In the genomic region with DNA sequence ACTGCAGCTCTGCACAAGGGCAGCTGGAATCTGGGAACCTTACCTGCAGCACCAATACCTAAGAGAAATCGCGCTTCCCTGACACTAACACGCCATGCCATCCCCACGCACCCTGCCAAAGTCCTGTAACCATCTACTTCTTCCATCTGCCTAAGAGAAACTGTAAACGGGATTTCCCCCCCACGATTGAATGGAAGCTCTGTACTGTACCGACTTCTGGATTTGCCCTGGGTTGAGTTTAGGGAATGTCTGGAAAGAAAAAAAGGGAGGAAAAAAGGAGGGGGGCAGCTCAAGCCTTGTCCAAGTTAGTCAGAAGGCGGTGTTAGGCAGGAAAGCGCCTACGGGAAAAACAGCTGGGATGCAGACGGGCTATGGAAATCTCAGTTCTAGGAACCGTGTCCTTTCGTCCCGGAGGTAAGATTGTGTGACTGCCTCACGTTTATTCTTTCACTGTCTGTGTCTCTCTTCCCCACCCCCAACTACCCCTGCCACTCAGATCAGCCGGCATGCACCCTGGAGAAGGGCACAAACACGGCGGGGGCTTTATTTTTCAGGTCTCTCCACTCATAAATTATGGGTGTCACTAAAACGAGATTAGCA, we compare ENCODE assay signal across 8 cellular contexts.
A peak's percentile ranks its signal among the peaks of the same experiment; 100 is the strongest.
DNase-seq lines count a peak whose midpoint lies in the region; ATAC-seq lines count a peak whose summit lies in the region.

No MANE protein-coding gene starts in this region.

- H3K4ac ChIP-seq in neuronal stem cell (ENCODE audit: low read length): no peak overlapping the region

- peak overlapping the region; percentile 64 for H2BK12ac ChIP-seq in neuronal stem cell (ENCODE audit: low read length)

- H3K27me3 ChIP-seq in esophagus (ENCODE audit: control insufficient read depth in 1 of 2, insufficient read depth in 2 of 2, low read length in 2 of 2) (peaks cover 0 to 6% of the 10 kb centered on the region in 2 donors), neuronal stem cell (ENCODE audit: control insufficient read depth in 3 of 3, insufficient read depth in 3 of 3, low read depth in 1 of 3, low read length in 3 of 3) (peaks cover 11 to 79% (median 44%) of the 10 kb centered on the region in 3 experiments)

- H3K36me3 ChIP-seq in esophagus (ENCODE audit: control insufficient read depth in 2 of 2, insufficient read depth in 2 of 2, low read length in 1 of 2): no peaks in the 10 kb centered on the region
- H3K36me3 ChIP-seq in neuronal stem cell (replicated peaks in 1 of 2; ENCODE audit: control insufficient read depth in 2 of 2, insufficient read depth in 2 of 2, low read length in 2 of 2): no peaks in the 10 kb centered on the region

- no peak overlapping the region for H4K8ac ChIP-seq in neuronal stem cell (ENCODE audit: low read depth, low read length)

- H3K23ac ChIP-seq in neuronal stem cell (ENCODE audit: low read depth, low read length, poor library complexity): peak overlapping the region; percentile 3

- H2BK120ac ChIP-seq in neuronal stem cell (ENCODE audit: low read depth, low read length): no peak overlapping the region

- peak overlapping the region; percentile 91 for H2AFZ ChIP-seq in neuronal stem cell (ENCODE audit: low read length)

- intact Hi-C loops in posterior vena cava (cut with DNase I): loop anchor here (10.0 kb wide), 2 partner anchors 968 to 1288 kb away; no protein-coding TSS in a partner anchor

- H3K4me3 ChIP-seq in esophagus (ENCODE audit: low read depth in 1 of 2, low read length in 2 of 2): peak overlapping the region; percentile 48 to 53
- peak overlapping the region in 1 of 2 donors; percentile 80 for H3K4me3 ChIP-seq in neuronal stem cell (ENCODE audit: low read length in 2 of 2)

- H3K27ac ChIP-seq in esophagus (ENCODE audit: low read depth in 2 of 2, low read length in 1 of 2) (no peak overlapping the region), neuronal stem cell (replicated peaks; ENCODE audit: low read length) (no peak overlapping the region)

- H3K18ac ChIP-seq in neuronal stem cell (ENCODE audit: low read length): peak overlapping the region; percentile 93

- WGBS in esophagus, 2 donors: 1 to 3% methylated on average over 19 of the region's 19 CpGs
- no CpG with 5 or more reads among the region's 19 CpGs for WGBS in neuronal stem cell (ENCODE audit: extremely low coverage in 2 of 2, insufficient read length in 2 of 2, insufficient replicate concordance in 1 of 2), 2 donors

- H2BK15ac ChIP-seq in neuronal stem cell (ENCODE audit: low read length): peak overlapping the region; percentile 73

- H4K91ac ChIP-seq in neuronal stem cell (ENCODE audit: low read depth, low read length, poor library complexity): no peak overlapping the region

- peaks cover 4 to 6% of the 10 kb centered on the region in 2 donors for H3K4me1 ChIP-seq in esophagus (ENCODE audit: control insufficient read depth in 2 of 2, insufficient read depth in 2 of 2, low read length in 1 of 2)
- peaks cover 8 to 14% of the 10 kb centered on the region in 2 donors for H3K4me1 ChIP-seq in neuronal stem cell (ENCODE audit: control insufficient read depth in 2 of 2, insufficient read depth in 1 of 2, low read depth in 1 of 2, low read length in 2 of 2)

- H2BK5ac ChIP-seq in neuronal stem cell (ENCODE audit: low read length): no peak overlapping the region

- ATAC-seq in GM21515 (IDR thresholded peaks at IDR 0.05; ENCODE audit: unreplicated experiment) (no peak), HG02852 (IDR thresholded peaks at IDR 0.05; ENCODE audit: unreplicated experiment) (no peak)

- H3K9ac ChIP-seq in neuronal stem cell (ENCODE audit: low read depth, low read length, poor library complexity): peak overlapping the region; percentile 68

- H3K4me2 ChIP-seq in neuronal stem cell (ENCODE audit: insufficient read depth, low read length, poor library complexity, severe bottlenecking): peak overlapping the region; percentile 97

- H3K14ac ChIP-seq in neuronal stem cell (ENCODE audit: low read length): no peak overlapping the region

- H3K79me1 ChIP-seq in neuronal stem cell (ENCODE audit: low read depth, low read length): peaks cover 2% of the 10 kb centered on the region

- peak overlapping the region; percentile 42 for H2AK5ac ChIP-seq in neuronal stem cell (ENCODE audit: low read depth, low read length)

- DNase-seq in DMS153 (lab: John Stamatoyannopoulos, UW) (peak; percentile 33), NCI-H69 (lab: John Stamatoyannopoulos, UW) (peak; percentile 71), neuronal stem cell (ENCODE audit: low spot score) (peak; percentile 37), posterior vena cava (ENCODE audit: low spot score) (no peak), nucleus accumbens (lab: John Stamatoyannopoulos, UW) (no peak)

- H3K9me3 ChIP-seq in esophagus (ENCODE audit: control insufficient read depth in 2 of 2, insufficient read depth in 1 of 2, low read depth in 1 of 2, low read length in 1 of 2) (peaks cover 0 to 2% of the 10 kb centered on the region in 2 donors), neuronal stem cell (replicated peaks in 1 of 2; ENCODE audit: control insufficient read depth in 2 of 2, insufficient read depth in 1 of 2, low read depth in 1 of 2, low read length in 2 of 2) (peaks cover 0 to 9% of the 10 kb centered on the region in 2 donors)

Comparison
In these comparisons a context has a peak if more than half of its experiments do, and no peak if none do; other contexts are left out.
1. DNase-seq: peak in DMS153 (single experiment), NCI-H69 (single experiment) and neuronal stem cell (single experiment); none in posterior vena cava (single experiment) and nucleus accumbens (0 of 56).